Comparison of ENCODE assay signal across 26 cellular contexts in the genomic region with DNA sequence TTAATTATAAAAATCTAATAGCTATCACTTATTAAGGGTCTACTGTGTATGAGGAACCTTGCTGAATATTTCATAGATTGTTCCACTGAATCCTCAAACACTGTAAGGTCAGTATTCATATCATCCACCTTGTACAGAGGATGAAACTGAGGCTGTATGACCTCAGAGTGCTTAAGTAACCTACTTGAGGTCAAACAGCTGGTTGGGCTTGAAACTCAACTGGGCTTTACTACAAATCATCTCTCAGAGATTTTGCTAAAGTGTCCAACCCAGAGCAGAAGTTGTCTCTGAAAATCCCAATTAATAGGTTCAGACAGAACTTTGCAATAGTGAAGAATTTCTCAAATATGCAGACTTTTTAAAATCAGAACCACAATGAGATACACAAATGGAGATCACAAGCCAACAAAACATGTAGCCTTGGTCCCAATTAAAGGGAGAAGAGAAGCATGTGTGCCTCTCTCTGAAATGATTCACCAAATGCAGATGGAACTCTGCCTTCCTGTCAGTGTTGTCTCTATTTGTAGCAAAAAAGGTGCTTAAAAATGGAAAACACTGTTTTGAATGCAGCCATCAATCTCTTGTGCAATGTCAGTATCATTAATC.
"Had no signal": no experiment of that assay in that cellular context is flagged by ENCODE, and none has a peak within 500 bp of the region (broad histone marks: within the 10 kb centered on the region; RNA-seq: fewer than 3 reads in every experiment).

No MANE protein-coding gene starts in this region.

- H3K27me3 Mint-ChIP-seq: activated CD4-positive, alpha-beta T cell treated with anti-CD3 and anti-CD28 coated beads, Interleukin-2, amount 10 ng/mL, durations not matched to agents 24 days and 14 days had no signal

- H3K9me3 Mint-ChIP-seq: activated CD4-positive, alpha-beta T cell treated with anti-CD3 and anti-CD28 coated beads, Interleukin-2, amount 10 ng/mL, durations not matched to agents 24 days and 14 days; activated naive CD4-positive, alpha-beta T cell treated with anti-CD3 and anti-CD28 coated beads for 36 hours; activated T-cell treated with anti-CD3 and anti-CD28 coated beads, Interleukin-2, amount 50 U/mL, for 4 hours; activated T-helper 1 cell treated with anti-CD3 and anti-CD28 coated beads, Interleukin-12 subunit alpha, Interleukin-12 subunit beta, Interleukin-2, Interleukin-4 antibody, amounts not matched to agents 30 ng/mL and 10 ng/mL and 1 ng/mL, durations not matched to agents 14 hours and 24 hours and 36 hours had no signal

- H3K36me3 Mint-ChIP-seq: activated naive CD4-positive, alpha-beta T cell treated with anti-CD3 and anti-CD28 coated beads, Interleukin-2, amount 50 U/mL, for 72 hours had no signal

- DNase-seq: activated CD4-positive, alpha-beta T cell treated with anti-CD3 and anti-CD28 coated beads, Interleukin-2, amount 10 ng/mL, durations not matched to agents 24 days and 14 days; activated CD4-positive, alpha-beta T cell treated with anti-CD3 and anti-CD28 coated beads, Interleukin-2, amount 50 U/mL, for 4 hours; activated CD8-positive, alpha-beta memory T cell treated with anti-CD3 and anti-CD28 coated beads, Interleukin-2, amount 50 U/mL, for 4 hours; activated CD8-positive, alpha-beta T cell treated with anti-CD3 and anti-CD28 coated beads, Interleukin-2, amount 10 ng/mL, durations not matched to agents 7 days and 5 days; activated gamma-delta T cell treated with Interleukin-2 at 50 U/mL for 16 hours; activated naive CD4-positive, alpha-beta T cell treated with anti-CD3 and anti-CD28 coated beads for 36 hours; activated T-cell treated with anti-CD3 and anti-CD28 coated beads for 4 hours; activated T-cell treated with anti-CD3 and anti-CD28 coated beads, Interleukin-2, amount 50 U/mL, for 4 hours; adrenal gland; body of pancreas; MM.1S; MV-4-11; NCI-H1092; NCI-H1436 treated with DMSO at 0.1 percent for 48 hours; NCI-H1694 treated with DMSO at 0.1 percent for 48 hours; NCI-H2029; NCI-H2171; NCI-H510A; NCI-H526; NCI-H748 treated with DMSO at 0.1 percent for 48 hours; SHP77; SJCRH30; T1000 had no signal

- H3K4me3 Mint-ChIP-seq: activated CD4-positive, alpha-beta T cell treated with anti-CD3 and anti-CD28 coated beads, Interleukin-2, amount 10 ng/mL, durations not matched to agents 24 days and 14 days; activated CD8-positive, alpha-beta T cell treated with anti-CD3 and anti-CD28 coated beads, Interleukin-2, amount 10 ng/mL, durations not matched to agents 7 days and 5 days; activated naive CD4-positive, alpha-beta T cell treated with anti-CD3 and anti-CD28 coated beads for 36 hours; activated T-cell treated with anti-CD3 and anti-CD28 coated beads, Interleukin-2, amount 50 U/mL, for 4 hours; activated T-helper 1 cell treated with anti-CD3 and anti-CD28 coated beads, Interleukin-12 subunit alpha, Interleukin-12 subunit beta, Interleukin-2, Interleukin-4 antibody, amounts not matched to agents 30 ng/mL and 10 ng/mL and 1 ng/mL, durations not matched to agents 14 hours and 24 hours and 36 hours had no signal

- H3K4me1 Mint-ChIP-seq: activated CD4-positive, alpha-beta T cell treated with anti-CD3 and anti-CD28 coated beads, Interleukin-2, amount 10 ng/mL, durations not matched to agents 24 days and 14 days had no signal

- H3K27ac Mint-ChIP-seq: activated CD4-positive, alpha-beta T cell treated with anti-CD3 and anti-CD28 coated beads, Interleukin-2, amount 10 ng/mL, durations not matched to agents 24 days and 14 days; activated CD8-positive, alpha-beta T cell treated with anti-CD3 and anti-CD28 coated beads, Interleukin-2, amount 10 ng/mL, durations not matched to agents 7 days and 5 days; activated naive CD4-positive, alpha-beta T cell treated with anti-CD3 and anti-CD28 coated beads for 36 hours; activated naive CD4-positive, alpha-beta T cell treated with anti-CD3 and anti-CD28 coated beads, Interleukin-2, amount 50 U/mL, for 72 hours; activated T-helper 1 cell treated with anti-CD3 and anti-CD28 coated beads, Interleukin-12 subunit alpha, Interleukin-12 subunit beta, Interleukin-2, Interleukin-4 antibody, amounts not matched to agents 30 ng/mL and 10 ng/mL and 1 ng/mL, durations not matched to agents 14 hours and 24 hours and 36 hours had no signal

- ATAC-seq: activated CD8-positive, alpha-beta T cell treated with anti-CD3 and anti-CD28 coated beads, Interleukin-2, amount 10 ng/mL, durations not matched to agents 7 days and 5 days; activated naive CD4-positive, alpha-beta T cell treated with anti-CD3 and anti-CD28 coated beads, Interleukin-2, amount 50 U/mL, for 72 hours; activated T-cell treated with anti-CD3 and anti-CD28 coated beads, Interleukin-2, amount 50 U/mL, for 4 hours; body of pancreas; Panc1 had no signal
